In genomic region chr17:40124279-40125141, GRCh38 we compare ENCODE assay signal across 8 cellular contexts.
A peak's percentile ranks its signal among the peaks of the same experiment; 100 is the strongest.
DNase-seq lines count a peak whose midpoint lies in the region; FAIRE-seq and TF ChIP-seq lines count a peak whose summit lies in the region.

No MANE protein-coding gene starts in this region.

- DNase-seq in DMS53 (lab: John Stamatoyannopoulos, UW) (peak; percentile 40), DMS53 treated with DMSO at 0.1 percent for 48 hours (lab: John Stamatoyannopoulos, UW; ENCODE audit: unreplicated experiment) (no peak), NT2/D1 (ENCODE audit: low read depth, low spot score) (no peak), midbrain (lab: John Stamatoyannopoulos, UW) (no peak), D721Med (ENCODE audit: insufficient read length, low spot score) (no peak)
- DNase-seq in activated CD8-positive, alpha-beta memory T cell treated with anti-CD3 and anti-CD28 coated beads for 24 hours = no peak

- TF ChIP-seq CTCF in D721Med (IDR thresholded peaks at IDR 0.05; ENCODE audit: insufficient read depth, missing control alignments) = no peak

- H3K36me3 ChIP-seq in NT2/D1 (ENCODE audit: insufficient read depth, insufficient read length, low read length) = peaks cover 46% of the 10 kb centered on the region
- peaks cover 13 to 27% of the 10 kb centered on the region in 2 donors for H3K36me3 ChIP-seq in duodenal mucosa (ENCODE audit: control insufficient read depth in 1 of 2, insufficient read depth in 2 of 2, low read length in 2 of 2)
- peaks cover 34% of the 10 kb centered on the region for H3K36me3 ChIP-seq in muscle layer of colon (ENCODE audit: insufficient read depth, low read length)

- peaks cover 3% of the 10 kb centered on the region for H3K4me1 ChIP-seq in NT2/D1 (ENCODE audit: insufficient read depth, insufficient read length)
- peaks cover 11 to 21% of the 10 kb centered on the region in 2 donors for H3K4me1 ChIP-seq in duodenal mucosa (ENCODE audit: control insufficient read depth in 1 of 2, insufficient read depth in 2 of 2, low read length in 2 of 2)
- peaks cover 30% of the 10 kb centered on the region for H3K4me1 ChIP-seq in muscle layer of colon (ENCODE audit: insufficient read depth, low read length)

- H3K9ac ChIP-seq in NT2/D1 (ENCODE audit: insufficient read length, low read depth) (peak overlapping the region; percentile 77), duodenal mucosa (ENCODE audit: low read depth in 1 of 2, low read length in 2 of 2) (peak overlapping the region; percentile 92), muscle layer of colon (ENCODE audit: low read length) (peak overlapping the region; percentile 87)

- H3K27me3 ChIP-seq in NT2/D1 (ENCODE audit: insufficient read depth, insufficient read length) (no peaks in the 10 kb centered on the region), duodenal mucosa (ENCODE audit: control insufficient read depth in 1 of 2, insufficient read depth in 2 of 2, low read length in 2 of 2) (no peaks in the 10 kb centered on the region), muscle layer of colon (ENCODE audit: control insufficient read depth in 1 of 2, insufficient read depth in 2 of 2, low read length in 2 of 2) (no peaks in the 10 kb centered on the region)

- no peak for FAIRE-seq in D721Med (lab: Jason Lieb, UNC)

- peak overlapping the region; percentile 60 for H3K4me3 ChIP-seq in NT2/D1 (ENCODE audit: insufficient read length, low read depth)
- peak overlapping the region; percentile 92 to 98 for H3K4me3 ChIP-seq in duodenal mucosa (ENCODE audit: low read depth in 1 of 2, low read length in 2 of 2)
- H3K4me3 ChIP-seq in muscle layer of colon (ENCODE audit: low read depth in 1 of 2, low read length in 2 of 2) = peak overlapping the region; percentile 73 to 99

- H3K9me3 ChIP-seq in NT2/D1 (ENCODE audit: insufficient read depth, low read length) = no peaks in the 10 kb centered on the region
- no peaks in the 10 kb centered on the region for H3K9me3 ChIP-seq in duodenal mucosa (ENCODE audit: control insufficient read depth in 1 of 2, low read length in 2 of 2)
- no peaks in the 10 kb centered on the region for H3K9me3 ChIP-seq in muscle layer of colon (ENCODE audit: low read length)

- H3K27ac ChIP-seq in duodenal mucosa (ENCODE audit: low read depth, low read length) (no peak overlapping the region), muscle layer of colon (ENCODE audit: low read depth, low read length) (peak overlapping the region; percentile 80)
